ENCODE assay signal across 22 cellular contexts in the genomic region with DNA sequence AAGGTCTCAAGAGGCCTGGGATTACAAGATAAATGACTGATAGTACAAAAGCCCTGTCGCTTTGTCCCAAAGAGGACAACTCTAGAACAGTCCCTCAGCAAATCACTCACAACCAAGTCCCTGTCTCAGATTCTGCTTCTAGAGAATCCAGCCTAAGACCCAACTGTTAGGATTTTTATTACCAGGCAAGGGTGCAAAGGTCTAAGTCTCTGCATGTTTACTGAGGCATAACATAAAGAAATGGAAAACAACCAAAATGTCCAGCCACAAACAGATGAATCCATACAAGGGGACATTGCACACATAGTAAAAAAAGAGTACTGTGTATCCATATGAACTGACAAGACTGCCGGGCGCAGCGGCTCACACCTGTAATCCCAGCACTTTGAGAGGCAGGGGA.
DNase-seq lines count a peak whose midpoint lies in the region; ATAC-seq lines count a peak whose summit lies in the region.
"Had no signal": no experiment of that assay in that cellular context is flagged by ENCODE, and none has a peak within 500 bp of the region (broad histone marks: within the 10 kb centered on the region; RNA-seq: fewer than 3 reads in every experiment).

No MANE protein-coding gene starts in this region.

- peak overlapping the region; percentile 26 for H3K27ac Mint-ChIP-seq in stimulated activated naive CD8-positive, alpha-beta T cell treated with anti-CD3 and anti-CD28 coated beads, Interleukin-15, Interleukin-2, amounts not matched to agents 100 ng/mL and 50 ng/mL, for 24 hours
- H3K27ac Mint-ChIP-seq in memory B cell = peak overlapping the region; percentile 78
- H3K27ac Mint-ChIP-seq: CD4-positive, alpha-beta memory T cell had no signal

- H3K27me3 Mint-ChIP-seq in stimulated activated naive CD8-positive, alpha-beta T cell treated with anti-CD3 and anti-CD28 coated beads, Interleukin-15, Interleukin-2, amounts not matched to agents 100 ng/mL and 50 ng/mL, for 24 hours = no peaks in the 10 kb centered on the region
- H3K27me3 Mint-ChIP-seq in memory B cell = no peaks in the 10 kb centered on the region
- H3K27me3 Mint-ChIP-seq: CD4-positive, alpha-beta memory T cell had no signal

- H3K4me3 Mint-ChIP-seq in stimulated activated naive CD8-positive, alpha-beta T cell treated with anti-CD3 and anti-CD28 coated beads, Interleukin-15, Interleukin-2, amounts not matched to agents 100 ng/mL and 50 ng/mL, for 24 hours = no peak overlapping the region
- no peak overlapping the region for H3K4me3 Mint-ChIP-seq in memory B cell
- H3K4me3 Mint-ChIP-seq: CD4-positive, alpha-beta memory T cell had no signal

- H3K9me3 Mint-ChIP-seq in stimulated activated naive CD8-positive, alpha-beta T cell treated with anti-CD3 and anti-CD28 coated beads, Interleukin-15, Interleukin-2, amounts not matched to agents 100 ng/mL and 50 ng/mL, for 24 hours = no peaks in the 10 kb centered on the region
- peaks cover 2% of the 10 kb centered on the region for H3K9me3 Mint-ChIP-seq in memory B cell

- H3K4me1 Mint-ChIP-seq in stimulated activated naive CD8-positive, alpha-beta T cell treated with anti-CD3 and anti-CD28 coated beads, Interleukin-15, Interleukin-2, amounts not matched to agents 100 ng/mL and 50 ng/mL, for 24 hours (ENCODE audit: low read depth) = peaks cover 40% of the 10 kb centered on the region
- H3K4me1 Mint-ChIP-seq in memory B cell = peaks cover 29% of the 10 kb centered on the region

- ATAC-seq in stimulated activated naive CD8-positive, alpha-beta T cell treated with anti-CD3 and anti-CD28 coated beads, Interleukin-15, Interleukin-2, amounts not matched to agents 100 U/mL and 50 U/mL, for 24 hours = no peak
- ATAC-seq in memory B cell (ENCODE audit: low read depth) = no peak
- ATAC-seq: GM12878, HCT116, PC-3 had no signal

- peaks cover 41% of the 10 kb centered on the region for H3K36me3 Mint-ChIP-seq in stimulated activated naive CD8-positive, alpha-beta T cell treated with anti-CD3 and anti-CD28 coated beads, Interleukin-15, Interleukin-2, amounts not matched to agents 100 ng/mL and 50 ng/mL, for 24 hours (ENCODE audit: low read depth)
- peaks cover 15% of the 10 kb centered on the region for H3K36me3 Mint-ChIP-seq in memory B cell

- DNase-seq in stimulated activated naive CD8-positive, alpha-beta T cell treated with anti-CD3 and anti-CD28 coated beads, Interleukin-15, Interleukin-2, amounts not matched to agents 100 U/mL and 50 U/mL, for 24 hours = no peak
- DNase-seq in HuH-7 (ENCODE audit: low spot score) = peak; percentile 29
- no peak for DNase-seq in memory B cell (ENCODE audit: low spot score in 2 of 2)
- no peak for DNase-seq in activated gamma-delta T cell (lab: John Stamatoyannopoulos, UW)
- no peak for DNase-seq in NCI-H524 (lab: John Stamatoyannopoulos, UW)
- no peak for DNase-seq in NCI-H2081 treated with DMSO at 0.1 percent for 48 hours (lab: John Stamatoyannopoulos, UW)
- DNase-seq: Caco-2; CD4-positive, alpha-beta memory T cell; DMS 273 treated with DMSO at 0.1 percent for 48 hours; DMS79 treated with DMSO at 0.1 percent for 48 hours; GOT3; KG1; NCI-H1092; NCI-H1436; NCI-H187 treated with DMSO at 0.1 percent for 48 hours; NCI-H345; NCI-H526; PC-3; Right ventricle myocardium superior had no signal
